9 cellular contexts compared by ENCODE assay signal in the genomic region with DNA sequence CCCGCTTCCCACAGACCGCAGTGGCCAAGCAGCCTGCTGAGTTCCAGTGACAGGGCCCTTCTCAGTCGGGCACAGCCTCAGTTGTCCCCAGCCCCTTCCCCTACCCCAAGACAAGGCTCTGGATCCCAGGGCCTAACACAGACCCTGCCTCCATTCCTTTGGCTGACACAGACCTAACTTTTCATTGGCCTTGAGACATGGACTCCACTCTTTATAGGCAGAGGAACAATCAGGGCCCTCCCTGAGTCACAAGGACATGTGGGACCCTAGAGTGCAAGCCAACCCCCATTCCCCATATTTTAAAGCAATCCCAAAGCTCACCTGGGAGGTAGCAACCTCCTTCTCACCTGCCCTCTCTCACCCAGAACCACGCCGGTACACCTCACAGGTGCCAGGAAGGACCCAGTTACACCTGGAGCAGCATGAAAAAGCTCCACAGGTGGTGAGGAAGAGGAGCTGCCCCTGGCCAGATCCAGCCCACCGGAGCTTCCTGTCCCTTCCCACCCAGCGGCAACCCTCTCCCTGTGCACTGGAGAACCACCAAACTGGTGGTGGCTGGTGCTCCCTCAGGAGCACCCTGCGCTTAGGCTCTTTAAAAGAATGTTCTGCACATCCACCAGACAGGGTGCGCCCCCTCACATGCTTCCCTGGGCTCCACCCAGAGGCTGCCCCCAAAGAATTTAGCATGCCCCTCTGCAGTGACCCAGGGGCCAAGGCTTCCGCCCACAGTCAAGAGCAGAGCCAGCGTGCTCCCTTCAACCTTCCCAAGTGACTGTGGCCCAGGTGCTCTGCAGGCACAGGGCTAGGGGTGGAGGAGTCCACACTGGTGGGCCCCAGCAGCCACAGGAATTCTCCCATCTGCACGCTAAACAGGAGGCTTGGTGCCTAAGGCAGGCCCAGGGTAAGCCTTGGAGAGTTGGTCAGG. TPM values are rescaled to one million over a fixed set of nuclear protein-coding genes. Genes with fewer than 3 reads are reported as not detected.
A peak's percentile ranks its signal among the peaks of the same experiment; 100 is the strongest.
DNase-seq lines count a peak whose midpoint lies in the region; ATAC-seq and TF ChIP-seq lines count a peak whose summit lies in the region.
"Had no signal": no experiment of that assay in that cellular context is flagged by ENCODE, and none has a peak within 500 bp of the region (broad histone marks: within the 10 kb centered on the region; RNA-seq: fewer than 3 reads in every experiment).

No MANE protein-coding gene starts in this region.

- H3K36me3 Mint-ChIP-seq in CD8-positive, alpha-beta memory T cell, result peaks cover 0 to 20% (median 0%) of the 10 kb centered on the region in 3 donors

- peaks cover 3% of the 10 kb centered on the region for H3K79me2 ChIP-seq in parathyroid adenoma

- POLR2A ChIA-PET in CD8-positive, alpha-beta memory T cell (lab: Charles Lee), result interaction anchor here (2.5 kb wide), 1 partner anchor 15 kb away, joined by 14 read pairs; no protein-coding TSS in a partner anchor
- POLR2A ChIA-PET in Panc1 (lab: Charles Lee), result interaction anchor here (0.6 kb wide), 1 partner anchor 113 kb away, joined by 5 read pairs; no protein-coding TSS in a partner anchor

- H3K4me2 ChIP-seq in parathyroid adenoma (ENCODE audit: low read length), result peak overlapping the region; percentile 69

- in situ Hi-C loops in Panc1 (cut with HindIII; ENCODE audit: low pct_unique_long_range_greater_than_20kb, low sequenced_read_pairs), result no loop called here

- peaks cover 0 to 7% of the 10 kb centered on the region in 2 donors for H3K27me3 Mint-ChIP-seq in CD8-positive, alpha-beta memory T cell

- BruUV-seq in Panc1 (replicated peaks; lab: Mats Ljungman, UMichigan), result no TSS peak

- H3K27ac ChIP-seq in CD8-positive, alpha-beta memory T cell (ENCODE audit: low read depth, low read length), result peak overlapping the region; percentile 33
- peak overlapping the region; percentile 71 for H3K27ac ChIP-seq in Panc1 (ENCODE audit: low read length)
- peak overlapping the region; percentile 100 for H3K27ac ChIP-seq in parathyroid adenoma

- no peak for DNase-seq in CD8-positive, alpha-beta memory T cell
- no peak for DNase-seq in Panc1 (ENCODE audit: low read depth, low spot score)
- DNase-seq in epithelial cell of proximal tubule (ENCODE audit: low read depth), result no peak
- DNase-seq in stimulated activated CD4-positive, alpha-beta T cell treated with anti-CD3 and anti-CD28 coated beads, Interleukin-2, amount 100 ng/mL, for 48 hours, result no peak
- DNase-seq in SHP77 treated with DMSO at 0.1 percent for 48 hours (lab: John Stamatoyannopoulos, UW), result no peak
- DNase-seq in SHP77 (lab: John Stamatoyannopoulos, UW), result no peak
- DNase-seq in NCI-H446 treated with DMSO at 0.1 percent for 48 hours (lab: John Stamatoyannopoulos, UW), result no peak

- intact Hi-C loops in Panc1 (cut with micrococcal nuclease; ENCODE audit: unreplicated experiment), result no loop called here

- TF ChIP-seq CTCF in Panc1 (IDR thresholded peaks at IDR 0.05) (no peak), epithelial cell of proximal tubule (conservative IDR thresholded peaks at IDR 0.05; ENCODE audit: low read depth, low read length) (no peak), parathyroid adenoma (IDR thresholded peaks at IDR 0.05) (no peak)

- CTCF ChIA-PET in CD8-positive, alpha-beta memory T cell (lab: Charles Lee), result interaction anchor here (0.7 to 1.3 kb wide), 4 partner anchors 10 to 19 kb away, joined by 3 read pairs; no protein-coding TSS in a partner anchor
- CTCF ChIA-PET in Panc1 (lab: Charles Lee), result no interaction called here

- no peaks in the 10 kb centered on the region for H3K36me3 ChIP-seq in CD8-positive, alpha-beta memory T cell (ENCODE audit: insufficient read depth, low read length)
- H3K36me3 ChIP-seq in Panc1 (ENCODE audit: control insufficient read depth, insufficient read depth, low read length), result no peaks in the 10 kb centered on the region
- no peaks in the 10 kb centered on the region for H3K36me3 ChIP-seq in parathyroid adenoma (ENCODE audit: control insufficient read depth, insufficient read depth, low read length)

- no peak overlapping the region for H3K4me3 ChIP-seq in CD8-positive, alpha-beta memory T cell (ENCODE audit: low read length)
- H3K4me3 ChIP-seq in Panc1 (ENCODE audit: low read depth in 2 of 2, low read length in 2 of 2), result peak overlapping the region; percentile 27 to 80; a peak in 3 of 4 replicates
- H3K4me3 ChIP-seq in epithelial cell of proximal tubule (ENCODE audit: low read depth, low read length), result peak overlapping the region; percentile 86
- peak overlapping the region; percentile 32 for H3K4me3 ChIP-seq in parathyroid adenoma (ENCODE audit: low read depth, low read length)

- no peaks in the 10 kb centered on the region for H3K9me3 ChIP-seq in CD8-positive, alpha-beta memory T cell (ENCODE audit: low read length)
- H3K9me3 ChIP-seq in Panc1 (ENCODE audit: control insufficient read depth, insufficient read depth, low read depth, low read length), result no peaks in the 10 kb centered on the region
- H3K9me3 ChIP-seq in parathyroid adenoma (ENCODE audit: control insufficient read depth, low read length), result no peaks in the 10 kb centered on the region
- H3K9me3 ChIP-seq: mucosa of descending colon had no signal

- H3K4me1 ChIP-seq in CD8-positive, alpha-beta memory T cell (ENCODE audit: insufficient read depth, low read length), result peaks cover 48% of the 10 kb centered on the region
- H3K4me1 ChIP-seq in Panc1 (ENCODE audit: control insufficient read depth, insufficient read depth, low read length) (peaks cover 34% of the 10 kb centered on the region), parathyroid adenoma (peaks cover 41% of the 10 kb centered on the region)

- H3K4me1 Mint-ChIP-seq in CD8-positive, alpha-beta memory T cell, result peaks cover 36 to 60% (median 39%) of the 10 kb centered on the region in 3 donors

- no peaks in the 10 kb centered on the region for H3K27me3 ChIP-seq in CD8-positive, alpha-beta memory T cell (ENCODE audit: insufficient read depth, low read length, poor library complexity, severe bottlenecking)
- H3K27me3 ChIP-seq in Panc1 (ENCODE audit: control insufficient read depth, insufficient read depth, low read length), result no peaks in the 10 kb centered on the region
- H3K27me3 ChIP-seq in parathyroid adenoma (ENCODE audit: control insufficient read depth, insufficient read depth, low read length), result no peaks in the 10 kb centered on the region

- no peak overlapping the region for H3K9ac ChIP-seq in parathyroid adenoma

- H3K4me3 Mint-ChIP-seq in CD8-positive, alpha-beta memory T cell, result peak overlapping the region; percentile 23 to 100 (median 98)

- no peaks in the 10 kb centered on the region for H3K9me3 Mint-ChIP-seq in CD8-positive, alpha-beta memory T cell

- peak overlapping the region; percentile 62 to 99 (median 72) for H3K27ac Mint-ChIP-seq in CD8-positive, alpha-beta memory T cell

- peak overlapping the region; percentile 12 for H2AFZ ChIP-seq in parathyroid adenoma

- no peak for ATAC-seq in Panc1

RNA-seq across cellular contexts. Expression of a gene that starts 3.4 kb away (rescaled TPM):
- 10 to 100 TPM; 21.5 to 24.3 TPM for total RNA-seq in CD8-positive, alpha-beta memory T cell
- 1.2 TPM for polyA plus RNA-seq in CD8-positive, alpha-beta memory T cell
- 31.8 TPM for total RNA-seq in Panc1 (2021; ENCODE audit: unreplicated experiment)
- 38.4 TPM for polyA plus RNA-seq in Panc1 (2012; ENCODE audit: insufficient read length)
- 3.5 and 9.0 TPM in 2 replicates for total RNA-seq in epithelial cell of proximal tubule

Comparison
In these comparisons a context has a peak if more than half of its experiments do, and no peak if none do; other contexts are left out.
1. H3K27ac ChIP-seq: peak in every context shown above with its lines; median percentile 100 in parathyroid adenoma; 71 in Panc1; 33 in CD8-positive, alpha-beta memory T cell.